Comparison of ENCODE assay signal across 1 cellular context in genomic region chr10:28891058-28891713, GRCh38.
TF ChIP-seq lines count a peak whose summit lies in the region.

No MANE protein-coding gene starts in this region.

TF ChIP-seq in HCT116, 20 proteins besides CTCF, POLR2A, EP300 and RAD21 (continued from another document):
- TF ChIP-seq REST (IDR thresholded peaks at IDR 0.05; ENCODE audit: low read depth), result no peak
- TF ChIP-seq CBX3 (IDR thresholded peaks at IDR 0.05; ENCODE audit: low read depth), result no peak
- no peak for TF ChIP-seq ZNF274 (IDR thresholded peaks at IDR 0.05; ENCODE audit: low read depth, low read length)
- TF ChIP-seq SP1 (IDR thresholded peaks at IDR 0.05; ENCODE audit: low read depth), result no peak
